ENCODE assay signal across 8 cellular contexts in the genomic region with DNA sequence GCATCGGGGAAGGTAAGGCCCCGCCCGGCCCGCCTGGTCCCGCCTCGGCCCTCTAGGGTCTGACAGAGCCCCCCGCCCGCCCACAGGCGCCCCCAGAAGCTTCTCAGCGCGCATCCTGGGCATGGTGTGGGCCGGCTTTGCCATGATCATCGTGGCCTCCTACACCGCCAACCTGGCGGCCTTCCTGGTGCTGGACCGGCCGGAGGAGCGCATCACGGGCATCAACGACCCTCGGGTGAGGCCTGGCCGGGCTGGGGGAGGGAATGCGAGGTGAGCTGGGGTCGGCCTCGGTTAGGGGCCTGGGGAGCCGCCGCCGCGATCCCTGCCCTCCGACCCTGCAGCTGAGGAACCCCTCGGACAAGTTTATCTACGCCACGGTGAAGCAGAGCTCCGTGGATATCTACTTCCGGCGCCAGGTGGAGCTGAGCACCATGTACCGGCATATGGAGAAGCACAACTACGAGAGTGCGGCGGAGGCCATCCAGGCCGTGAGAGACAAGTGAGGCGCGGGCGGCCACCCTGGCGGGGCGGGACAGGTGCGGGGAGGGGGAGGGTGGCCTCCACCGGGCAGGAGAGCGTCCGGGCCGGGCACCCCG. TPM values are rescaled to one million over a fixed set of nuclear protein-coding genes. Genes with fewer than 3 reads are reported as not detected.
DNase-seq lines count a peak whose midpoint lies in the region; ATAC-seq and TF ChIP-seq lines count a peak whose summit lies in the region.
"Had no signal": no experiment of that assay in that cellular context is flagged by ENCODE, and none has a peak within 500 bp of the region (broad histone marks: within the 10 kb centered on the region; RNA-seq: fewer than 3 reads in every experiment).

No MANE protein-coding gene starts in this region.

- no peak overlapping the region for H2AFZ ChIP-seq in smooth muscle cell (ENCODE audit: low read depth)

- H3K27ac Mint-ChIP-seq in activated B cell treated with CpG ODN at 0.5 μM for 24 hours = no peak overlapping the region
- H3K27ac Mint-ChIP-seq: dendritic cell treated with granulocyte-macrophage colony-stimulating factor and Interleukin-4, amounts not matched to agents 40 ng/mL and 50 ng/mL, for 4 days had no signal

- H3K27me3 ChIP-seq in H7 (ENCODE audit: control insufficient read depth, insufficient read depth, low read length) = peaks cover 79% of the 10 kb centered on the region
- H3K27me3 ChIP-seq in smooth muscle cell (ENCODE audit: low read depth) = peaks cover 100% of the 10 kb centered on the region

- peaks cover 36% of the 10 kb centered on the region for H3K27me3 Mint-ChIP-seq in activated B cell treated with CpG ODN at 0.5 μM for 24 hours

- no peaks in the 10 kb centered on the region for H4K20me1 ChIP-seq in smooth muscle cell (ENCODE audit: low read depth)

- H3K4me3 ChIP-seq in H7 (ENCODE audit: insufficient read depth, low read depth, low read length) (peak overlapping the region; percentile 46), iPS-18c (ENCODE audit: insufficient read depth, low read depth, low read length) (peak overlapping the region; percentile 28; the same call in 1 of the 2 replicates), smooth muscle cell (peak overlapping the region; percentile 13)

- peaks cover 21% of the 10 kb centered on the region for H3K4me1 Mint-ChIP-seq in activated B cell treated with CpG ODN at 0.5 μM for 24 hours

- no peak overlapping the region for H3K9ac ChIP-seq in smooth muscle cell (ENCODE audit: low read depth)

- ATAC-seq in activated B cell treated with CpG ODN at 0.5 μM for 24 hours (ENCODE audit: low read depth) (peak; percentile 43), GM19397 (IDR thresholded peaks at IDR 0.05; ENCODE audit: unreplicated experiment) (no peak), HG03521 (IDR thresholded peaks at IDR 0.05; ENCODE audit: unreplicated experiment) (no peak)

- H3K4me2 ChIP-seq in smooth muscle cell = peak overlapping the region; percentile 67

- no peaks in the 10 kb centered on the region for H3K79me2 ChIP-seq in smooth muscle cell (ENCODE audit: low read depth)

- POLR2A ChIA-PET in activated B cell treated with CpG ODN at 0.5 μM for 24 hours (lab: Charles Lee) = interaction anchor here (0.6 to 1.6 kb wide), 2 partner anchors 33 to 116 kb away, joined by 5 to 6 read pairs; no protein-coding TSS in a partner anchor

- H3K9me3 Mint-ChIP-seq in activated B cell treated with CpG ODN at 0.5 μM for 24 hours = no peaks in the 10 kb centered on the region
- H3K9me3 Mint-ChIP-seq: dendritic cell treated with granulocyte-macrophage colony-stimulating factor and Interleukin-4, amounts not matched to agents 40 ng/mL and 50 ng/mL, for 4 days had no signal

- H3K4me1 ChIP-seq in smooth muscle cell (ENCODE audit: low read depth) = no peaks in the 10 kb centered on the region

- H3K36me3 ChIP-seq in H7 (replicated peaks; ENCODE audit: control insufficient read depth, insufficient read depth, low read length) (no peaks in the 10 kb centered on the region), smooth muscle cell (ENCODE audit: low read depth) (no peaks in the 10 kb centered on the region)

- no peak overlapping the region for H3K27ac ChIP-seq in smooth muscle cell (ENCODE audit: low read depth)

- CTCF ChIA-PET in activated B cell treated with CpG ODN at 0.5 μM for 24 hours (lab: Charles Lee) = no interaction called here

- H3K9me3 ChIP-seq in iPS-18c (ENCODE audit: control insufficient read depth, insufficient read depth, low read length) (no peaks in the 10 kb centered on the region), smooth muscle cell (replicated peaks; ENCODE audit: low read depth) (no peaks in the 10 kb centered on the region)

- WGBS in smooth muscle cell (ENCODE audit: low lambda C conversion rate) = 10% methylated on average over 46 of the region's 52 CpGs

- intact Hi-C loops in activated B cell treated with CpG ODN at 0.5 μM for 24 hours (cut with micrococcal nuclease) = loop anchor here (10.0 kb wide), 1 partner anchor 318 kb away; a partner anchor contains a TSS

- H3K36me3 Mint-ChIP-seq in activated B cell treated with CpG ODN at 0.5 μM for 24 hours (ENCODE audit: low read depth) = no peaks in the 10 kb centered on the region

- no peak overlapping the region for H3K4me3 Mint-ChIP-seq in activated B cell treated with CpG ODN at 0.5 μM for 24 hours

- TF ChIP-seq CTCF in activated B cell treated with CpG ODN at 0.5 μM for 24 hours (IDR thresholded peaks at IDR 0.05) (no peak), smooth muscle cell (IDR thresholded peaks at IDR 0.05; ENCODE audit: borderline replicate concordance, insufficient read depth, poor library complexity, severe bottlenecking) (no peak)

- DNase-seq in H7 (peak; percentile 87), activated B cell treated with CpG ODN at 0.5 μM for 24 hours (no peak), smooth muscle cell (lab: John Stamatoyannopoulos, UW; ENCODE audit: unreplicated experiment) (no peak), A172 (ENCODE audit: low spot score) (no peak)

- H3F3A ChIP-seq in smooth muscle cell (ENCODE audit: low read depth) = no peaks in the 10 kb centered on the region

RNA-seq across cellular contexts. Expression of a gene that starts 7.2 kb away (rescaled TPM):
- total RNA-seq in H7 (2014; rRNA removed; shearing (Covaris generic)) = 0.59 and 0.67 TPM in 2 replicates
- total RNA-seq in activated B cell treated with CpG ODN at 0.5 μM for 24 hours (0.31 TPM in 1 of 2 replicates, not detected in the other), smooth muscle cell (not detected in 2 replicates)
- polyA plus RNA-seq in smooth muscle cell = not detected in 2 replicates
- total RNA-seq in A172 (2014; rRNA removed; shearing (Covaris generic)) = not detected in 2 replicates

RNA-seq across cellular contexts. Expression of a gene that starts 9.3 kb away (rescaled TPM):
- total RNA-seq in H7 (2014; rRNA removed; shearing (Covaris generic)) = not detected in 2 replicates
- total RNA-seq in activated B cell treated with CpG ODN at 0.5 μM for 24 hours (not detected in 2 replicates), smooth muscle cell (not detected in 2 replicates)
- not detected in 2 replicates for polyA plus RNA-seq in smooth muscle cell
- total RNA-seq in A172 (2014; rRNA removed; shearing (Covaris generic)) = not detected in 2 replicates

RNA-seq across cellular contexts. Expression of a gene that starts 23.6 kb away (rescaled TPM):
- 0.33 and 0.52 TPM in 2 replicates for total RNA-seq in H7 (2014; rRNA removed; shearing (Covaris generic))
- total RNA-seq in activated B cell treated with CpG ODN at 0.5 μM for 24 hours = 0.22 TPM in 1 of 2 replicates, not detected in the other
- total RNA-seq in smooth muscle cell = not detected in 2 replicates
- polyA plus RNA-seq in smooth muscle cell = 0.44 TPM in 1 of 2 replicates, not detected in the other
- not detected in 2 replicates for total RNA-seq in A172 (2014; rRNA removed; shearing (Covaris generic))

RNA-seq across cellular contexts. Expression of a gene that starts 25.8 kb away (rescaled TPM):
- 26.2 and 37.0 TPM in 2 replicates for total RNA-seq in H7 (2014; rRNA removed; shearing (Covaris generic))
- total RNA-seq in activated B cell treated with CpG ODN at 0.5 μM for 24 hours (75.7 and 93.9 TPM in 2 replicates), smooth muscle cell (12.6 and 16.3 TPM in 2 replicates)
- polyA plus RNA-seq in smooth muscle cell = 6.6 and 17.6 TPM in 2 replicates
- 23.1 and 29.2 TPM in 2 replicates for total RNA-seq in A172 (2014; rRNA removed; shearing (Covaris generic))

RNA-seq across cellular contexts. Expression of a gene that starts 25.9 kb away (rescaled TPM):
- total RNA-seq in H7 (2014; rRNA removed; shearing (Covaris generic)) = 109 and 143 TPM in 2 replicates
- total RNA-seq in activated B cell treated with CpG ODN at 0.5 μM for 24 hours = 71.9 and 76.8 TPM in 2 replicates
- 32.7 and 69.5 TPM in 2 replicates for total RNA-seq in smooth muscle cell
- polyA plus RNA-seq in smooth muscle cell = 84.9 and 94.1 TPM in 2 replicates
- total RNA-seq in A172 (2014; rRNA removed; shearing (Covaris generic)) = 257 and 270 TPM in 2 replicates
